In the genomic region with DNA sequence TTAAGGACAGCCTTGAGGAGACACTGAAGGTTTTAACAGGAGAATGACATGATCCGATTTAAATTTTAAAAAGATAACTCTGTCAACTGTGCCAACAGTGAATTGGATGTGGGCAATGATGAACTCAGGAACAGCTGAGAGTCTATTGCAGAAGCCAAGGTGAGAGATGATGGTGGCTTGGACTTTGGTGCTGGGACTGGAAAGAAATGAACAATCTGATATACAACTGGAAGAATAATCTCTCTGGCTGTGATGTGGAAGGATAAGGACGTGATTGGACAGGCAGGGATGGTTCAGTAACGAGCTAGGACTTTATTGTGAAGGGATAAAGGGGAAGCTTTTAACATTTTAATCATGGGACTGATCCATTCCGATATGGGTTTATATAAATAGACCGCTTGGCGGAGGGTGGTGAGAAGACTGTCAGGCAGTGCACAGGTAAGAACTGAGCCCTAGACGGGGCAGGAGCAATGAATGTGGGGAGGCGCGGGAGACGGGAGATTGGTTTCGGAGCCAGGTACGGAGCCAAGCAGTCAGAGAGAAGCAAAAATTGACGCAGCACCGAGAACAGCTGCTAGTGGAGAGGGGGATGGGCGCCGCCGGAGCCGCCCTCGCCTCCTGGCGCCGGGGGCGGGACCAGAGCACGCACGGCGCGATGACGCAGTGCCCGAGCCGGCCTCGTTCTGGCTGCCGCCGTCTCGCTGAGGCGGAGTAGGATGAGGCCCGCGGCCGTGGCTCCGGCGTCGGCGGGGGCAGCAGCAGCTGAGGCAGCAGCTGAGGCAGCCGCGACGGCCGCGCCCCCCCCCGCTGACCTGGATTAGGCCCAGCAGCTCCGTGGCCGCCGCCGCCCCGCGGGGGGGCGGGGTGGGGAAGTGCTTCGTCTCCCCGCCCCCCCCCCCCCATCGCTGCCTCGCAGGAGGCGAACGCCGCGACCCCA, we compare ENCODE assay signal across 8 cellular contexts. TPM values are rescaled to one million over a fixed set of nuclear protein-coding genes. Genes with fewer than 3 reads are reported as not detected.
DNase-seq lines count a peak whose midpoint lies in the region; ATAC-seq and TF ChIP-seq lines count a peak whose summit lies in the region.

A gene with protein sequence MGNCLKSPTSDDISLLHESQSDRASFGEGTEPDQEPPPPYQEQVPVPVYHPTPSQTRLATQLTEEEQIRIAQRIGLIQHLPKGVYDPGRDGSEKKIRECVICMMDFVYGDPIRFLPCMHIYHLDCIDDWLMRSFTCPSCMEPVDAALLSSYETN (plus strand): TSS at position 663 of the 937 bp plus-strand sequence. CDS start 484 bp downstream, outside the sequence.

- H3K4me3 Mint-ChIP-seq in activated naive CD8-positive, alpha-beta T cell treated with anti-CD3 and anti-CD28 coated beads, Interleukin-2, amount 50 U/mL, for 24 hours, result peak within 1 kb of the TSS; percentile 82

- H3K27ac Mint-ChIP-seq in activated naive CD8-positive, alpha-beta T cell treated with anti-CD3 and anti-CD28 coated beads, Interleukin-2, amount 50 U/mL, for 24 hours, result peak within 1 kb of the TSS; percentile 74

- TF ChIP-seq CTCF in GM12865 (IDR thresholded peaks at IDR 0.05; ENCODE audit: insufficient read depth, low read depth, low read length, missing control alignments) (no peak), parathyroid adenoma (IDR thresholded peaks at IDR 0.05) (no peak), tibial artery (IDR thresholded peaks at IDR 0.05) (peak in 1 of 2 experiments; percentile 31)

- ATAC-seq in HG02678 (IDR thresholded peaks at IDR 0.05; ENCODE audit: unreplicated experiment), result peak; percentile 86
- ATAC-seq in activated naive CD8-positive, alpha-beta T cell treated with anti-CD3 and anti-CD28 coated beads, Interleukin-2, amount 50 U/mL, for 24 hours, result peak; percentile 97
- peak; percentile 99 for ATAC-seq in Right ventricle myocardium superior (ENCODE audit: poor library complexity)

- H3K36me3 Mint-ChIP-seq in activated naive CD8-positive, alpha-beta T cell treated with anti-CD3 and anti-CD28 coated beads, Interleukin-2, amount 50 U/mL, for 24 hours (ENCODE audit: low read depth), result no peaks in the 10 kb centered on the region

- H3K9me3 Mint-ChIP-seq in activated naive CD8-positive, alpha-beta T cell treated with anti-CD3 and anti-CD28 coated beads, Interleukin-2, amount 50 U/mL, for 24 hours, result no peaks in the 10 kb centered on the region

- no peaks in the 10 kb centered on the region for H3K27me3 ChIP-seq in parathyroid adenoma (ENCODE audit: control insufficient read depth, insufficient read depth, low read length)
- H3K27me3 ChIP-seq in tibial artery, result no peaks in the 10 kb centered on the region

- no peaks in the 10 kb centered on the region for H3K36me3 ChIP-seq in parathyroid adenoma (ENCODE audit: control insufficient read depth, insufficient read depth, low read length)
- H3K36me3 ChIP-seq in tibial artery, result no peaks in the 10 kb centered on the region

- H3K27me3 Mint-ChIP-seq in activated naive CD8-positive, alpha-beta T cell treated with anti-CD3 and anti-CD28 coated beads, Interleukin-2, amount 50 U/mL, for 24 hours, result no peaks in the 10 kb centered on the region

- peak within 1 kb of the TSS; percentile 87 for H3K9ac ChIP-seq in parathyroid adenoma

- intact Hi-C loops in Right ventricle myocardium superior (cut with DNase I), result loop anchor here (10.0 kb wide), 1 partner anchor 59 kb away; no protein-coding TSS in a partner anchor
- intact Hi-C loops in tibial artery (cut with DNase I; ENCODE audit: low total_unique reads), result no loop called here

- peak within 1 kb of the TSS; percentile 97 for H2AFZ ChIP-seq in parathyroid adenoma

- peaks cover 37% of the 10 kb centered on the region for H3K4me1 Mint-ChIP-seq in activated naive CD8-positive, alpha-beta T cell treated with anti-CD3 and anti-CD28 coated beads, Interleukin-2, amount 50 U/mL, for 24 hours

- peak within 1 kb of the TSS; percentile 94 for H3K4me2 ChIP-seq in parathyroid adenoma (ENCODE audit: low read length)

- H3K4me1 ChIP-seq in parathyroid adenoma (peaks cover 8% of the 10 kb centered on the region), tibial artery (peaks cover 0 to 45% (median 18%) of the 10 kb centered on the region in 4 donors)

- H3K27ac ChIP-seq in parathyroid adenoma, result peak within 1 kb of the TSS; percentile 90
- H3K27ac ChIP-seq in tibial artery, result peak within 1 kb of the TSS; percentile 99

- peaks cover 30% of the 10 kb centered on the region for H3K79me2 ChIP-seq in parathyroid adenoma

- H3K9me3 ChIP-seq in parathyroid adenoma (ENCODE audit: control insufficient read depth, low read length) (no peaks in the 10 kb centered on the region), tibial artery (no peaks in the 10 kb centered on the region)

- H3K4me3 ChIP-seq in GM12865 (ENCODE audit: low read depth, low read length) (peak within 1 kb of the TSS; percentile 77), parathyroid adenoma (ENCODE audit: low read depth, low read length) (peak within 1 kb of the TSS; percentile 92), tibial artery (peak within 1 kb of the TSS; percentile 87 to 100)

- DNase-seq in GM12865 (ENCODE audit: low read depth) (peak; percentile 93), NCI-H128 (lab: John Stamatoyannopoulos, UW; ENCODE audit: unreplicated experiment) (peak; percentile 91), SW480 (ENCODE audit: low spot score) (peak; percentile 86), Right ventricle myocardium superior (peak; percentile 96), tibial artery (peak; percentile 91 to 97)
- DNase-seq in activated naive CD8-positive, alpha-beta T cell treated with anti-CD3 and anti-CD28 coated beads, Interleukin-2, amount 50 U/mL, for 24 hours, result peak; percentile 95

RNA-seq across cellular contexts. Expression of the gene that starts here (rescaled TPM):
- total RNA-seq in Right ventricle myocardium superior, result 106 TPM

Comparison
In these comparisons a context has a peak if more than half of its experiments do, and no peak if none do; other contexts are left out.
1. Peak in every context shown above with its lines: DNase-seq, ATAC-seq, H3K4me3 ChIP-seq and H3K27ac ChIP-seq.